ENCODE assay signal across 8 cellular contexts in the genomic region with DNA sequence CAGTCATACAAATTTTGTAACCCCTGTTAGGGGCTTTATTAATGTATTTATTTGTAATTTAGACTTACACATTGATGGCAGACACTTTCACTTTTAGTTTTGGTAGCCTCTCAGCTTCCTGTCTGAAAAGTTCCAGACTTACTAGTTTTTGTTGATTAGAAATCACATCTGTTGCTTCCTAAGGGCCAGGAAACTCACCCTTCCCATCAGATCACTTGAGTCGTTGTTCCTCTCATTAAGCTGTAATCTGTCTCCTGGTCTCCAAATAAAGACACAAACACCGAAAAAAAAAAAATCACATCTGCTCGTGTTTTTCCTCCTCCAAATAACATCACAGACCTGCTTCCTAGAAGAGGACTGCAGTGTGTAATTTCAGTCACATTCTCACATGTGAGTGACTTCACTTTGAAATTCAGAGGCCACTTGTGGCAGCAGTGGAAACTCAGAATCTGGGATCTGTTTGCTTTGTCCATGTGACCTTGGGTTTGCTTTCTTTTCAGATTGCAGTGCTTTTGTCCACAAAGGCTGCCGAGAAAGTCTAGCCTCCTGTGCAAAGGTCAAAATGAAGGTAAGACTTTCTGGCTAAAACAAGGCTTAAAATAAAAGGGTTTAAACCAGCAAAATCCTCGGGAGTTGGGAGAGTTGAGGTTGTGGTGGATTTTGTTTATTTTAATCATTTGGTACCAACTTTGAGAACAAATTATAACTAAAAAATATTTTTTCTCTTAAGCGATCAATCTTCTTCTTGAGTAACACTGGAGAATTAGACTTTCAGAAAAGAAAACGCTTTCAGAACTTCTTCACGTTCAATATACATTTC.
DNase-seq lines count a peak whose midpoint lies in the region; ATAC-seq and TF ChIP-seq lines count a peak whose summit lies in the region.

No MANE protein-coding gene starts in this region.

- DNase-seq in A172 (ENCODE audit: low spot score): peak; percentile 2
- DNase-seq in LHCN-M2 (ENCODE audit: low read depth): peak; percentile 50
- DNase-seq in midbrain (lab: John Stamatoyannopoulos, UW): peak; percentile 15
- DNase-seq in RWPE1 (ENCODE audit: low spot score): no peak
- DNase-seq in SKM-1 (lab: John Stamatoyannopoulos, UW; ENCODE audit: unreplicated experiment): no peak
- DNase-seq in COR-L47 (lab: John Stamatoyannopoulos, UW): no peak

- peak overlapping the region; percentile 73 for H3K27ac ChIP-seq in cingulate gyrus (ENCODE audit: low read depth, low read length)
- no peak overlapping the region for H3K27ac ChIP-seq in RWPE1

- POLR2A ChIA-PET in RWPE1 (lab: Yijun Ruan, JAX; ENCODE audit: low non-redundant PET): no interaction called here

- CTCF ChIA-PET in RWPE1 (lab: Yijun Ruan, JAX): no interaction called here

- TF ChIP-seq CTCF in RWPE1 (conservative IDR thresholded peaks at IDR 0.05; ENCODE audit: low read depth): no peak

- ATAC-seq in GM18909 (IDR thresholded peaks at IDR 0.05; ENCODE audit: poor library complexity, unreplicated experiment): peak; percentile 27

Comparison
In these comparisons a context has a peak if more than half of its experiments do, and no peak if none do; other contexts are left out.
1. DNase-seq: peak in A172 (single experiment), LHCN-M2 (single experiment) and midbrain (single experiment); none in RWPE1 (single experiment), SKM-1 (single experiment) and COR-L47 (single experiment).